ENCODE assay signal across 28 cellular contexts in genomic region chrX:26581086-26581485, GRCh38.
"Had no signal": no experiment of that assay in that cellular context is flagged by ENCODE, and none has a peak within 500 bp of the region (broad histone marks: within the 10 kb centered on the region; RNA-seq: fewer than 3 reads in every experiment).

No MANE protein-coding gene starts in this region.

- H3K27me3 ChIP-seq: ovary, thyroid gland, upper lobe of right lung had no signal

- H3K4me3 ChIP-seq: ovary, prostate gland, thyroid gland, upper lobe of right lung had no signal

- H3K27ac Mint-ChIP-seq: activated B cell treated with CpG ODN at 0.5 μM for 24 hours; activated CD4-positive, alpha-beta memory T cell treated with anti-CD3 and anti-CD28 coated beads for 36 hours; activated naive CD4-positive, alpha-beta T cell treated with anti-CD3 and anti-CD28 coated beads for 36 hours; activated naive CD8-positive, alpha-beta T cell treated with anti-CD3 and anti-CD28 coated beads, Interleukin-2, amount 10 ng/mL, durations not matched to agents 7 days and 5 days; brain; mesothelial cell of epicardium; natural killer cell; stimulated activated naive CD8-positive, alpha-beta T cell treated with anti-CD3 and anti-CD28 coated beads, Interleukin-15, Interleukin-2, amounts not matched to agents 100 ng/mL and 50 ng/mL, for 24 hours; T-helper 1 cell treated with Interleukin-12 subunit alpha and Interleukin-12 subunit beta and Interleukin-4 antibody, amounts not matched to agents 30 μg/mL and 1 μg/mL, for 36 hours had no signal

- FAIRE-seq: frontal cortex, islet of Langerhans had no signal

- H3K4me1 ChIP-seq: prostate gland, thyroid gland, upper lobe of right lung had no signal

- H3K27ac ChIP-seq: ovary, prostate gland, thyroid gland, upper lobe of right lung had no signal

- H3K36me3 ChIP-seq: ovary, prostate gland, thyroid gland, upper lobe of right lung had no signal

- H3K9me3 Mint-ChIP-seq: activated B cell treated with CpG ODN at 0.5 μM for 24 hours; activated naive CD4-positive, alpha-beta T cell treated with anti-CD3 and anti-CD28 coated beads for 36 hours; brain; stimulated activated naive CD8-positive, alpha-beta T cell treated with anti-CD3 and anti-CD28 coated beads, Interleukin-15, Interleukin-2, amounts not matched to agents 100 ng/mL and 50 ng/mL, for 24 hours had no signal

- H3K9me3 ChIP-seq: ovary, prostate gland, thyroid gland, upper lobe of right lung had no signal

- H3K4me1 Mint-ChIP-seq: activated B cell treated with CpG ODN at 0.5 μM for 24 hours; activated naive CD8-positive, alpha-beta T cell treated with anti-CD3 and anti-CD28 coated beads, Interleukin-2, amount 10 ng/mL, durations not matched to agents 7 days and 5 days; brain; mesothelial cell of epicardium; natural killer cell had no signal

- DNase-seq: activated B cell treated with CpG ODN at 0.5 μM for 24 hours; activated CD4-positive, alpha-beta memory T cell treated with anti-CD3 and anti-CD28 coated beads for 36 hours; activated CD4-positive, alpha-beta T cell treated with anti-CD3 and anti-CD28 coated beads for 48 hours; activated effector memory CD4-positive, alpha-beta T cell treated with Interleukin-2 at 50 U/mL for 16 hours; activated naive CD4-positive, alpha-beta T cell treated with anti-CD3 and anti-CD28 coated beads for 36 hours; activated naive CD8-positive, alpha-beta T cell treated with anti-CD3 and anti-CD28 coated beads, Interleukin-2, amount 10 ng/mL, durations not matched to agents 7 days and 5 days; activated T-cell treated with anti-CD3 and anti-CD28 coated beads, Interleukin-2, amount 50 U/mL, for 48 hours; amygdala; caudate nucleus; effector memory CD4-positive, alpha-beta T cell; hypothalamus; left ventricle myocardium superior; mammary epithelial cell; natural killer cell; ovary; right cardiac atrium; stimulated activated CD4-positive, alpha-beta T cell treated with anti-CD3 and anti-CD28 coated beads, Interleukin-1b, Interleukin-23, amount 100 ng/mL, for 48 hours; substantia nigra; T1000; thyroid gland; upper lobe of right lung had no signal

- H3K4me3 Mint-ChIP-seq: activated B cell treated with CpG ODN at 0.5 μM for 24 hours; activated CD4-positive, alpha-beta memory T cell treated with anti-CD3 and anti-CD28 coated beads for 36 hours; activated naive CD4-positive, alpha-beta T cell treated with anti-CD3 and anti-CD28 coated beads for 36 hours; activated naive CD8-positive, alpha-beta T cell treated with anti-CD3 and anti-CD28 coated beads, Interleukin-2, amount 10 ng/mL, durations not matched to agents 7 days and 5 days; brain; mesothelial cell of epicardium; natural killer cell; stimulated activated naive CD8-positive, alpha-beta T cell treated with anti-CD3 and anti-CD28 coated beads, Interleukin-15, Interleukin-2, amounts not matched to agents 100 ng/mL and 50 ng/mL, for 24 hours; T-helper 1 cell treated with Interleukin-12 subunit alpha and Interleukin-12 subunit beta and Interleukin-4 antibody, amounts not matched to agents 30 μg/mL and 1 μg/mL, for 36 hours had no signal

- ATAC-seq: left ventricle myocardium superior, natural killer cell, right cardiac atrium, upper lobe of right lung had no signal

- H3K36me3 Mint-ChIP-seq: activated CD4-positive, alpha-beta memory T cell treated with anti-CD3 and anti-CD28 coated beads for 36 hours; activated naive CD8-positive, alpha-beta T cell treated with anti-CD3 and anti-CD28 coated beads, Interleukin-2, amount 10 ng/mL, durations not matched to agents 7 days and 5 days; brain; mesothelial cell of epicardium had no signal

- H3K27me3 Mint-ChIP-seq: activated B cell treated with CpG ODN at 0.5 μM for 24 hours; activated CD4-positive, alpha-beta memory T cell treated with anti-CD3 and anti-CD28 coated beads for 36 hours; activated naive CD8-positive, alpha-beta T cell treated with anti-CD3 and anti-CD28 coated beads, Interleukin-2, amount 10 ng/mL, durations not matched to agents 7 days and 5 days; stimulated activated naive CD8-positive, alpha-beta T cell treated with anti-CD3 and anti-CD28 coated beads, Interleukin-15, Interleukin-2, amounts not matched to agents 100 ng/mL and 50 ng/mL, for 24 hours had no signal
